ENCODE assay signal across 8 cellular contexts in the genomic region with DNA sequence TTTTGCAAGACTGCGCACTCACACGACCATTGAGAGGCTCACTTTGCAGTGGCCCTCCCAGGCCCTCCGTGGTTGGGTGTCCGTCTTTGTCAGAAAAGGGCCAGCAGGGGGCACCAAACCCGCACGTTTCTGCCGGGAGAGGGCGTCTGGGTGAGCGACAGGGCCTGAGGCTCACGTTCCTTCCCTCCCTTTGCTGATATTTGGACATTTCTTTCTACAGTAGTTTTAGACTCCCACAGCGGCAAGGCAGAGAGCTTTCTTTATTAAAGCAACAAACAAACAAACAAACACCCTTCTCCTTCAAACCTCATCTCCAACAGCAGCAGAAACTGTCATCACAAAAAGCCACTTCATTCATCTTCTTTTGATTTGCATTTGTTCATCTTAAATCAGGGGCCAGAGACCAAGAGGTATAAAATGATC.
DNase-seq lines count a peak whose midpoint lies in the region; ATAC-seq and TF ChIP-seq lines count a peak whose summit lies in the region.

No MANE protein-coding gene starts in this region.

- H3K27me3 ChIP-seq in colonic mucosa, result no peaks in the 10 kb centered on the region
- no peaks in the 10 kb centered on the region for H3K27me3 ChIP-seq in lower lobe of right lung (ENCODE audit: low read depth)

- H3K27ac ChIP-seq in colonic mucosa (no peak overlapping the region), lower lobe of right lung (no peak overlapping the region)

- no peak overlapping the region for H3K4me3 Mint-ChIP-seq in activated CD4-positive, alpha-beta T cell treated with anti-CD3 and anti-CD28 coated beads, Interleukin-2, amount 10 ng/mL, durations not matched to agents 24 days and 14 days

- no peaks in the 10 kb centered on the region for H3K9me3 Mint-ChIP-seq in activated CD4-positive, alpha-beta T cell treated with anti-CD3 and anti-CD28 coated beads, Interleukin-2, amount 10 ng/mL, durations not matched to agents 24 days and 14 days

- peaks cover 2% of the 10 kb centered on the region for H3K27me3 Mint-ChIP-seq in activated CD4-positive, alpha-beta T cell treated with anti-CD3 and anti-CD28 coated beads, Interleukin-2, amount 10 ng/mL, durations not matched to agents 24 days and 14 days

- H3K4me3 ChIP-seq in colonic mucosa, result no peak overlapping the region
- no peak overlapping the region for H3K4me3 ChIP-seq in lower lobe of right lung

- peak; percentile 89 for DNase-seq in CD1c-positive myeloid dendritic cell (ENCODE audit: extremely low spot score)
- peak; percentile 85 for DNase-seq in NCI-H510A treated with DMSO at 0.1 percent for 48 hours (lab: John Stamatoyannopoulos, UW)
- DNase-seq in activated CD4-positive, alpha-beta T cell treated with anti-CD3 and anti-CD28 coated beads, Interleukin-2, amount 10 ng/mL, durations not matched to agents 24 days and 14 days, result peak; percentile 96
- DNase-seq in colonic mucosa, result peak; percentile 94
- peak; percentile 85 for DNase-seq in lower lobe of right lung
- peak; percentile 76 for DNase-seq in stimulated activated CD8-positive, alpha-beta memory T cell treated with anti-CD3 and anti-CD28 coated beads, Interleukin-15, amount 100 ng/mL, for 24 hours (ENCODE audit: low read depth)

- H3K9me3 ChIP-seq in colonic mucosa, result no peaks in the 10 kb centered on the region
- H3K9me3 ChIP-seq in lower lobe of right lung, result no peaks in the 10 kb centered on the region

- H3K36me3 Mint-ChIP-seq in activated CD4-positive, alpha-beta T cell treated with anti-CD3 and anti-CD28 coated beads, Interleukin-2, amount 10 ng/mL, durations not matched to agents 24 days and 14 days (ENCODE audit: low read depth), result no peaks in the 10 kb centered on the region

- intact Hi-C loops in activated CD4-positive, alpha-beta T cell treated with anti-CD3 and anti-CD28 coated beads, Interleukin-2, amount 10 ng/mL, durations not matched to agents 24 days and 14 days (cut with micrococcal nuclease), result loop anchor here (1.0 to 5.0 kb wide), 3 partner anchors 129 to 409 kb away; no protein-coding TSS in a partner anchor
- intact Hi-C loops in colonic mucosa (cut with DNase I), result loop anchor here (2.0 to 5.0 kb wide), 2 partner anchors 127 to 409 kb away; no protein-coding TSS in a partner anchor
- intact Hi-C loops in lower lobe of right lung (cut with DNase I), result loop anchor here (5.0 kb wide), 1 partner anchor 339 kb away; no protein-coding TSS in a partner anchor

- peaks cover 23% of the 10 kb centered on the region for H3K4me1 Mint-ChIP-seq in activated CD4-positive, alpha-beta T cell treated with anti-CD3 and anti-CD28 coated beads, Interleukin-2, amount 10 ng/mL, durations not matched to agents 24 days and 14 days

- no peak overlapping the region for H3K27ac Mint-ChIP-seq in activated CD4-positive, alpha-beta T cell treated with anti-CD3 and anti-CD28 coated beads, Interleukin-2, amount 10 ng/mL, durations not matched to agents 24 days and 14 days

- H3K9ac ChIP-seq in colonic mucosa (ENCODE audit: low read depth in 2 of 2, low read length in 2 of 2), result no peak overlapping the region

- peak; percentile 78 for ATAC-seq in GM19324 (IDR thresholded peaks at IDR 0.05; ENCODE audit: low FRiP score, unreplicated experiment)
- peak; percentile 98 for ATAC-seq in HG03354 (IDR thresholded peaks at IDR 0.05; ENCODE audit: poor library complexity, severe bottlenecking, unreplicated experiment)
- peak; percentile 92 to 94 for ATAC-seq in lower lobe of right lung

- H3K36me3 ChIP-seq in colonic mucosa (no peaks in the 10 kb centered on the region), lower lobe of right lung (no peaks in the 10 kb centered on the region)

- peak; percentile 79 for TF ChIP-seq CTCF in colonic mucosa (IDR thresholded peaks at IDR 0.05)
- TF ChIP-seq CTCF in lower lobe of right lung (IDR thresholded peaks at IDR 0.05), result peak; percentile 91

- peaks cover 9% of the 10 kb centered on the region for H3K4me1 ChIP-seq in colonic mucosa
- no peaks in the 10 kb centered on the region for H3K4me1 ChIP-seq in lower lobe of right lung
